In genomic region chr22:47047321-47048122, GRCh38 we compare ENCODE assay signal across 30 cellular contexts.
DNase-seq lines count a peak whose midpoint lies in the region; ATAC-seq and TF ChIP-seq lines count a peak whose summit lies in the region.
"Had no signal": no experiment of that assay in that cellular context is flagged by ENCODE, and none has a peak within 500 bp of the region (broad histone marks: within the 10 kb centered on the region; RNA-seq: fewer than 3 reads in every experiment).

No MANE protein-coding gene starts in this region.

- H3K9me3 Mint-ChIP-seq in CD14-positive monocyte = peaks cover 0 to 3% (median 0%) of the 10 kb centered on the region in 7 donors
- no peaks in the 10 kb centered on the region for H3K9me3 Mint-ChIP-seq in CD4-positive, CD25-positive, alpha-beta regulatory T cell
- no peaks in the 10 kb centered on the region for H3K9me3 Mint-ChIP-seq in effector memory CD8-positive, alpha-beta T cell
- H3K9me3 Mint-ChIP-seq: activated CD4-positive, alpha-beta memory T cell treated with anti-CD3 and anti-CD28 coated beads, Interleukin-2, amount 10 ng/mL, durations not matched to agents 7 days and 5 days had no signal

- no peak overlapping the region for H3K4me2 ChIP-seq in neuronal stem cell (ENCODE audit: insufficient read depth, low read length, poor library complexity, severe bottlenecking)
- H3K4me2 ChIP-seq: KMS-11, SK-N-SH, smooth muscle cell had no signal

- no peaks in the 10 kb centered on the region for H3K27me3 Mint-ChIP-seq in CD14-positive monocyte (ENCODE audit: low read depth in 3 of 3)
- peaks cover 2% of the 10 kb centered on the region for H3K27me3 Mint-ChIP-seq in CD4-positive, CD25-positive, alpha-beta regulatory T cell
- no peaks in the 10 kb centered on the region for H3K27me3 Mint-ChIP-seq in effector memory CD8-positive, alpha-beta T cell
- H3K27me3 Mint-ChIP-seq: activated CD4-positive, alpha-beta memory T cell treated with anti-CD3 and anti-CD28 coated beads, Interleukin-2, amount 10 ng/mL, durations not matched to agents 7 days and 5 days; T-helper 17 cell had no signal

- no peaks in the 10 kb centered on the region for H3K9me3 ChIP-seq in CD4-positive, CD25-positive, alpha-beta regulatory T cell (ENCODE audit: control insufficient read depth in 2 of 2, low read length in 2 of 2)
- no peaks in the 10 kb centered on the region for H3K9me3 ChIP-seq in neuronal stem cell (replicated peaks in 1 of 2; ENCODE audit: control insufficient read depth in 2 of 2, insufficient read depth in 1 of 2, low read depth in 1 of 2, low read length in 2 of 2)
- H3K9me3 ChIP-seq: adrenal gland, SK-N-SH, uterus had no signal

- no peaks in the 10 kb centered on the region for H3K27me3 ChIP-seq in CD4-positive, CD25-positive, alpha-beta regulatory T cell (ENCODE audit: control insufficient read depth, insufficient read depth, low read length)
- H3K27me3 ChIP-seq in neuronal stem cell (ENCODE audit: control insufficient read depth in 3 of 3, insufficient read depth in 3 of 3, low read depth in 1 of 3, low read length in 3 of 3) = no peaks in the 10 kb centered on the region
- H3K27me3 ChIP-seq: adrenal gland, uterus had no signal

- WGBS in neuronal stem cell (ENCODE audit: extremely low coverage in 2 of 2, insufficient read length in 2 of 2, insufficient replicate concordance in 1 of 2), 2 donors = no CpG with 5 or more reads among the region's 13 CpGs

- H4K91ac ChIP-seq in neuronal stem cell (ENCODE audit: low read depth, low read length, poor library complexity) = peak overlapping the region; percentile 25

- no peak for TF ChIP-seq CTCF in CD14-positive monocyte (IDR thresholded peaks at IDR 0.05)

- H2BK15ac ChIP-seq in neuronal stem cell (ENCODE audit: low read length) = no peak overlapping the region

- no peak overlapping the region for H3K27ac Mint-ChIP-seq in CD14-positive monocyte
- H3K27ac Mint-ChIP-seq in CD4-positive, CD25-positive, alpha-beta regulatory T cell = peak overlapping the region in 2 of 3 donors; percentile 32 to 67
- peak overlapping the region; percentile 60 to 80 for H3K27ac Mint-ChIP-seq in effector memory CD8-positive, alpha-beta T cell
- H3K27ac Mint-ChIP-seq: activated CD4-positive, alpha-beta memory T cell treated with anti-CD3 and anti-CD28 coated beads, Interleukin-2, amount 10 ng/mL, durations not matched to agents 7 days and 5 days; T-helper 17 cell had no signal

- peak overlapping the region; percentile 13 for H2AK5ac ChIP-seq in neuronal stem cell (ENCODE audit: low read depth, low read length)

- H4K8ac ChIP-seq in neuronal stem cell (ENCODE audit: low read depth, low read length) = no peak overlapping the region

- H2BK12ac ChIP-seq in neuronal stem cell (ENCODE audit: low read length) = peak overlapping the region; percentile 16

- peaks cover 2% of the 10 kb centered on the region for H3K79me1 ChIP-seq in neuronal stem cell (ENCODE audit: low read depth, low read length)

- no peak overlapping the region for H3K27ac ChIP-seq in CD4-positive, CD25-positive, alpha-beta regulatory T cell (ENCODE audit: insufficient read depth, low read length, poor library complexity, severe bottlenecking)
- no peak overlapping the region for H3K27ac ChIP-seq in neuronal stem cell (replicated peaks; ENCODE audit: low read length)
- H3K27ac ChIP-seq: adrenal gland, KMS-11, uterus had no signal

- H3K23ac ChIP-seq in neuronal stem cell (ENCODE audit: low read depth, low read length, poor library complexity) = no peak overlapping the region

- DNase-seq in CD14-positive monocyte (ENCODE audit: low spot score) (peak; percentile 33), neuronal stem cell (ENCODE audit: low spot score) (no peak), D341Med (ENCODE audit: low spot score) (no peak), SW480 (ENCODE audit: low spot score) (no peak)
- DNase-seq in CD4-positive, CD25-positive, alpha-beta regulatory T cell = no peak
- no peak for DNase-seq in effector memory CD8-positive, alpha-beta T cell
- DNase-seq: activated CD4-positive, alpha-beta memory T cell treated with anti-CD3 and anti-CD28 coated beads, Interleukin-2, amount 10 ng/mL, durations not matched to agents 7 days and 5 days; activated CD4-positive, alpha-beta T cell treated with anti-CD3 and anti-CD28 coated beads for 1 hour; activated gamma-delta T cell; activated T-cell treated with anti-CD3 and anti-CD28 coated beads for 4 hours; adrenal gland; C1 segment of cervical spinal cord; Calu3; DND-41; head of caudate nucleus; MM.1S; NCI-H1417; NCI-H2029 treated with DMSO at 0.1 percent for 48 hours; NCI-H226; nucleus accumbens; RPMI8226; SK-N-SH; stimulated activated CD4-positive, alpha-beta T cell treated with anti-CD3 and anti-CD28 coated beads, Interleukin-2, amount 100 ng/mL, for 24 hours; T-helper 17 cell; uterus had no signal

- no peak overlapping the region for H3K4me3 Mint-ChIP-seq in CD14-positive monocyte
- H3K4me3 Mint-ChIP-seq in CD4-positive, CD25-positive, alpha-beta regulatory T cell = no peak overlapping the region
- H3K4me3 Mint-ChIP-seq in effector memory CD8-positive, alpha-beta T cell = peak overlapping the region; percentile 37 to 66
- H3K4me3 Mint-ChIP-seq: activated CD4-positive, alpha-beta memory T cell treated with anti-CD3 and anti-CD28 coated beads, Interleukin-2, amount 10 ng/mL, durations not matched to agents 7 days and 5 days; brain; T-helper 17 cell had no signal

- H2BK120ac ChIP-seq in neuronal stem cell (ENCODE audit: low read depth, low read length) = no peak overlapping the region

- no peak overlapping the region for H2AFZ ChIP-seq in neuronal stem cell (ENCODE audit: low read length)

- no peak overlapping the region for H3K4ac ChIP-seq in neuronal stem cell (ENCODE audit: low read length)

- no peak overlapping the region for H3K14ac ChIP-seq in neuronal stem cell (ENCODE audit: low read length)

- H3K9ac ChIP-seq in neuronal stem cell (ENCODE audit: low read depth, low read length, poor library complexity) = no peak overlapping the region
- H3K9ac ChIP-seq: KMS-11, SK-N-SH had no signal

- intact Hi-C loops in CD14-positive monocyte (cut with micrococcal nuclease) = no loop called here

- H3K36me3 Mint-ChIP-seq in CD14-positive monocyte = peaks cover 9 to 14% of the 10 kb centered on the region in 2 donors
- H3K36me3 Mint-ChIP-seq in CD4-positive, CD25-positive, alpha-beta regulatory T cell = peaks cover 4% of the 10 kb centered on the region
- no peaks in the 10 kb centered on the region for H3K36me3 Mint-ChIP-seq in effector memory CD8-positive, alpha-beta T cell (ENCODE audit: insufficient read depth)
- H3K36me3 Mint-ChIP-seq: brain had no signal

- peak overlapping the region; percentile 22 for H3K18ac ChIP-seq in neuronal stem cell (ENCODE audit: low read length)

- no peak overlapping the region for H2BK5ac ChIP-seq in neuronal stem cell (ENCODE audit: low read length)

- no peak for ATAC-seq in CD4-positive, CD25-positive, alpha-beta regulatory T cell (ENCODE audit: low read depth in 2 of 2)
- ATAC-seq in effector memory CD8-positive, alpha-beta T cell (replicated peaks) = no peak
- no peak for ATAC-seq in GM18517 (IDR thresholded peaks at IDR 0.05; ENCODE audit: unreplicated experiment)
- ATAC-seq: HCT116, T-helper 17 cell had no signal

- no peaks in the 10 kb centered on the region for H3K36me3 ChIP-seq in CD4-positive, CD25-positive, alpha-beta regulatory T cell (ENCODE audit: control insufficient read depth, insufficient read depth, low read length)
- H3K36me3 ChIP-seq in neuronal stem cell (replicated peaks in 1 of 2; ENCODE audit: control insufficient read depth in 2 of 2, insufficient read depth in 2 of 2, low read length in 2 of 2) = no peaks in the 10 kb centered on the region
- H3K36me3 ChIP-seq: adrenal gland, uterus had no signal

- peaks cover 16% of the 10 kb centered on the region for H3K4me1 Mint-ChIP-seq in CD14-positive monocyte
- H3K4me1 Mint-ChIP-seq in CD4-positive, CD25-positive, alpha-beta regulatory T cell = peaks cover 11 to 54% (median 21%) of the 10 kb centered on the region in 4 donors
- H3K4me1 Mint-ChIP-seq in effector memory CD8-positive, alpha-beta T cell (ENCODE audit: low read depth in 2 of 2) = peaks cover 59 to 71% of the 10 kb centered on the region in 2 donors

- peaks cover 8% of the 10 kb centered on the region for H3K4me1 ChIP-seq in CD4-positive, CD25-positive, alpha-beta regulatory T cell (ENCODE audit: control insufficient read depth, insufficient read depth, low read length, poor library complexity, severe bottlenecking)
- peaks cover 7 to 13% of the 10 kb centered on the region in 2 donors for H3K4me1 ChIP-seq in neuronal stem cell (ENCODE audit: control insufficient read depth in 2 of 2, insufficient read depth in 1 of 2, low read depth in 1 of 2, low read length in 2 of 2)
- H3K4me1 ChIP-seq: adrenal gland, uterus had no signal

- no peak overlapping the region for H3K4me3 ChIP-seq in CD4-positive, CD25-positive, alpha-beta regulatory T cell (ENCODE audit: low read depth, low read length)
- no peak overlapping the region for H3K4me3 ChIP-seq in neuronal stem cell (ENCODE audit: low read length in 2 of 2)
- H3K4me3 ChIP-seq: adrenal gland, smooth muscle cell, uterus had no signal

Comparison
In these comparisons a context has a peak if more than half of its experiments do, and no peak if none do; other contexts are left out.
1. H3K27ac Mint-ChIP-seq: peak in CD4-positive, CD25-positive, alpha-beta regulatory T cell (2 of 3) and effector memory CD8-positive, alpha-beta T cell (2 of 2); none in CD14-positive monocyte (0 of 7).
2. H3K4me3 Mint-ChIP-seq: peak in effector memory CD8-positive, alpha-beta T cell (2 of 2); none in CD14-positive monocyte (0 of 2) and CD4-positive, CD25-positive, alpha-beta regulatory T cell (0 of 4).